In genomic region chr19:15828621-15829276, GRCh38 we compare ENCODE assay signal across 14 cellular contexts. TPM values are rescaled to one million over a fixed set of nuclear protein-coding genes. Genes with fewer than 3 reads are reported as not detected.
"Had no signal": no experiment of that assay in that cellular context is flagged by ENCODE, and none has a peak within 500 bp of the region (broad histone marks: within the 10 kb centered on the region; RNA-seq: fewer than 3 reads in every experiment).

No MANE protein-coding gene starts in this region.

RNA-seq across cellular contexts. Expression of gene OR10H1, which starts 13.3 kb away (rescaled TPM):
- total RNA-seq: activated B cell treated with CpG ODN at 0.5 μM for 24 hours; activated CD8-positive, alpha-beta T cell treated with anti-CD3 and anti-CD28 coated beads for 36 hours; adrenal gland; gastrocnemius medialis; heart right ventricle; lung; ovary; pulmonary artery endothelial cell; sciatic nerve; spleen; suprapubic skin; upper lobe of left lung had no signal
- polyA plus RNA-seq: adrenal gland; heart right ventricle; lung; naive thymus-derived CD4-positive, alpha-beta T cell; ovary; spleen had no signal

RNA-seq across cellular contexts. Expression of gene OR10H5, which starts 41.3 kb away (rescaled TPM):
- total RNA-seq: activated B cell treated with CpG ODN at 0.5 μM for 24 hours; activated T-cell treated with anti-CD3 and anti-CD28 coated beads, Interleukin-2, amount 50 U/mL, for 4 hours; adrenal gland; gastrocnemius medialis; heart right ventricle; lung; naive thymus-derived CD4-positive, alpha-beta T cell; ovary; pulmonary artery endothelial cell; sciatic nerve; spleen; suprapubic skin; upper lobe of left lung had no signal
- polyA plus RNA-seq: adrenal gland; heart right ventricle; lung; naive thymus-derived CD4-positive, alpha-beta T cell; ovary; spleen had no signal
